10 cellular contexts compared by ENCODE assay signal in the genomic region with DNA sequence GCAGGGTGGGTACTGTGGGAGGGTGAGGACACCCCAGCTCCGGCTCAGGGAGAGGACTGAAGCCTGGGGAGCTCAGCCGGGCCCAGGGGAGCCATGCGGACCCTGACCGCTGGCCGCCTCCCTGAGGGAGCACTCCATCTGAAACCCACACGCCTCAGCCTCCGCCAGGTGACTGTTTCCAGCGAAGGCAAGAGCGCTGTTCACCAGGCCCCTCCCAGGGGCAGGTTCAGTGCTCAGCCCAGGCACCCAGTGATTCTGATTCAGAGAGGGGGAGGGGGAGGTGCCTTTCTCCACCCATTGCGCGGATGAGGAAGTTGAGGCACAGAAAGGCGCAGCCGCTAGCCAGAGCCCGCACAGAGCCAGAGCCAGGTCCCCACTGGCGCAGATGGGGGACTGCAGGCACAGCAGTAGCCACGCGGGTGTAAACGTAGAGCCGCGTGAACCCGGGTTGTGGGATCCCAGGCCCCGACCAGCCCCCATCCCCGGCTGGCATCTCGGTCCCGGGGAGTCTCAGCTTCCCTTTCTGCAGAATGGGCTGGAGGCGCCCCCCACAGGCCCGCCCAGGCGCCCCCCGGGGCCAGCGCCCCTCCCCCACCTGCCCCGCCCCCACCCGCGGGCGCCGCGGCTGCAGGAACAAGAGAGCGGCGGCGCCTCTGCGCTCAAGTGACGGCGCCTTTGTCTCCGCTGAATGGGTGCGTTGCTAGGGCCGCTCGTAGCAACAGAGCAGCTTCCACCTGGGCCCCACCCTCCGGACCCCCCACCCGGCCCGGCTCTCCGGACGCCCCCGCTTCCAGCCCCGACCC. TPM values are rescaled to one million over a fixed set of nuclear protein-coding genes. Genes with fewer than 3 reads are reported as not detected.
DNase-seq lines count a peak whose midpoint lies in the region; ATAC-seq lines count a peak whose summit lies in the region.
"Had no signal": no experiment of that assay in that cellular context is flagged by ENCODE, and none has a peak within 500 bp of the region (broad histone marks: within the 10 kb centered on the region; RNA-seq: fewer than 3 reads in every experiment).

No MANE protein-coding gene starts in this region.

- 16% methylated on average over 53 of the region's 53 CpGs for WGBS in ectodermal cell, 2 experiments

- DNase-seq in NCI-H1436 (lab: John Stamatoyannopoulos, UW) (peak; percentile 57), NCI-H1436 treated with DMSO at 0.1 percent for 48 hours (lab: John Stamatoyannopoulos, UW) (no peak), NCI-H1417 treated with DMSO at 0.1 percent for 48 hours (lab: John Stamatoyannopoulos, UW) (peak; percentile 32), inferior parietal cortex (ENCODE audit: extremely low spot score) (no peak)
- DNase-seq in activated naive CD4-positive, alpha-beta T cell treated with anti-CD3 and anti-CD28 coated beads, Interleukin-2, amount 50 U/mL, for 16 hours: no peak
- DNase-seq: ACHN, GOT3 had no signal

- peaks cover 12% of the 10 kb centered on the region for H3K27me3 ChIP-seq in ectodermal cell (ENCODE audit: control insufficient read depth, insufficient read depth, low read length, poor library complexity, severe bottlenecking)
- peaks cover 8% of the 10 kb centered on the region for H3K27me3 ChIP-seq in neuron (ENCODE audit: insufficient read depth, low read length)

- H3K4me3 ChIP-seq in ectodermal cell (ENCODE audit: insufficient read depth, low read depth, low read length) (peak overlapping the region; percentile 14), neuron (ENCODE audit: low read length) (peak overlapping the region; percentile 42)

- no peaks in the 10 kb centered on the region for H3K36me3 ChIP-seq in ectodermal cell (ENCODE audit: control insufficient read depth, insufficient read depth, low read length)
- no peaks in the 10 kb centered on the region for H3K36me3 ChIP-seq in neuron (ENCODE audit: insufficient read depth, low read length)

- H3K4me1 ChIP-seq in ectodermal cell (ENCODE audit: control insufficient read depth, insufficient read depth, low read length): peaks cover 34% of the 10 kb centered on the region
- peaks cover 22% of the 10 kb centered on the region for H3K4me1 ChIP-seq in neuron (ENCODE audit: insufficient read depth, low read length)

- H3K9me3 ChIP-seq in ectodermal cell (ENCODE audit: control insufficient read depth, low read length) (no peaks in the 10 kb centered on the region), neuron (ENCODE audit: low read length) (no peaks in the 10 kb centered on the region)

- no peak overlapping the region for H2AFZ ChIP-seq in neuron (ENCODE audit: low read depth, low read length)

- ATAC-seq in GM18519 (IDR thresholded peaks at IDR 0.05; ENCODE audit: low FRiP score, unreplicated experiment): no peak

- no peak overlapping the region for H3K27ac ChIP-seq in ectodermal cell (ENCODE audit: insufficient read depth, low read depth, low read length, poor library complexity, severe bottlenecking)

RNA-seq across cellular contexts. Expression of gene ADGRD2, which starts 27.2 kb away (rescaled TPM):
- polyA plus RNA-seq in ectodermal cell (2013, experiment 1 of 4): not detected
- polyA plus RNA-seq in ectodermal cell (2013, experiment 2 of 4): 0.50 TPM
- 0.48 TPM for polyA plus RNA-seq in ectodermal cell (2013, experiment 3 of 4)
- 0.81 TPM for polyA plus RNA-seq in ectodermal cell (2013, experiment 4 of 4)

RNA-seq across cellular contexts. Expression of gene NR5A1, which starts 29.8 kb away (rescaled TPM):
- polyA plus RNA-seq in ectodermal cell (2013, experiment 1 of 4): 0.78 TPM
- polyA plus RNA-seq in ectodermal cell (2013, experiment 2 of 4): 1.4 TPM
- 1.3 TPM for polyA plus RNA-seq in ectodermal cell (2013, experiment 3 of 4)
- 1.3 TPM for polyA plus RNA-seq in ectodermal cell (2013, experiment 4 of 4)

Comparison
In these comparisons a context has a peak if more than half of its experiments do, and no peak if none do; other contexts are left out.
1. DNase-seq: peak in NCI-H1436 (single experiment) and NCI-H1417 treated with DMSO at 0.1 percent for 48 hours (single experiment); none in NCI-H1436 treated with DMSO at 0.1 percent for 48 hours (single experiment), inferior parietal cortex (single experiment) and activated naive CD4-positive, alpha-beta T cell treated with anti-CD3 and anti-CD28 coated beads, Interleukin-2, amount 50 U/mL, for 16 hours (single experiment).